ENCODE assay signal across 2 cellular contexts in the genomic region with DNA sequence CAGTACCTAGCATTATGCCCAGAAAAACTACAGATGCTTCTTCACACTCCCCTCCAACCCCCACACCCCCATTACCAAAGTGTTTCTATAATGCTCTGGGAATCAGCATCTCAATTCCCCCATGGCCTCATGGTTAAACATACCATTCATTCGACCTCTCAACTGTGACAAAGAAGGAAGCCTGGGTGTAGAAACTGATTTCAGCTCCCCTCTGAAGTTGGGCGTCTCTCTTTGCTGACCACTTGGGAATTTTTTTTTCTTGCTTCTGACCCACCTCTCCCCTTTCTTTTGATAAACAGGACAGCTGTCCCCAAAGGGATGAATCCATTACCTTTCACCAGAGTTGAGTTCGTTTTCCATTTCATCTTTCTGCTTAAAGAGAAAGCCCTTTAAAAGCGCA.
TF ChIP-seq lines count a peak whose summit lies in the region.

No MANE protein-coding gene starts in this region.

TF ChIP-seq in SK-N-SH, 30 proteins besides CTCF, POLR2A, EP300 and RAD21 (continued from another document):
- TF ChIP-seq, protein P1, sequence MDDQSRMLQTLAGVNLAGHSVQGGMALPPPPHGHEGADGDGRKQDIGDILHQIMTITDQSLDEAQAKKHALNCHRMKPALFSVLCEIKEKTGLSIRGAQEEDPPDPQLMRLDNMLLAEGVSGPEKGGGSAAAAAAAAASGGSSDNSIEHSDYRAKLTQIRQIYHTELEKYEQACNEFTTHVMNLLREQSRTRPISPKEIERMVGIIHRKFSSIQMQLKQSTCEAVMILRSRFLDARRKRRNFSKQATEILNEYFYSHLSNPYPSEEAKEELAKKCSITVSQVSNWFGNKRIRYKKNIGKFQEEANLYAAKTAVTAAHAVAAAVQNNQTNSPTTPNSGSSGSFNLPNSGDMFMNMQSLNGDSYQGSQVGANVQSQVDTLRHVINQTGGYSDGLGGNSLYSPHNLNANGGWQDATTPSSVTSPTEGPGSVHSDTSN (IDR thresholded peaks at IDR 0.05), result no peak
- no peak for TF ChIP-seq JUND (IDR thresholded peaks at IDR 0.05)
- TF ChIP-seq POLR2AphosphoS5 (IDR thresholded peaks at IDR 0.05; ENCODE audit: low read depth, low read length), result no peak
- no peak for TF ChIP-seq RFX5 (IDR thresholded peaks at IDR 0.05; ENCODE audit: low read length)
- TF ChIP-seq, protein P2, sequence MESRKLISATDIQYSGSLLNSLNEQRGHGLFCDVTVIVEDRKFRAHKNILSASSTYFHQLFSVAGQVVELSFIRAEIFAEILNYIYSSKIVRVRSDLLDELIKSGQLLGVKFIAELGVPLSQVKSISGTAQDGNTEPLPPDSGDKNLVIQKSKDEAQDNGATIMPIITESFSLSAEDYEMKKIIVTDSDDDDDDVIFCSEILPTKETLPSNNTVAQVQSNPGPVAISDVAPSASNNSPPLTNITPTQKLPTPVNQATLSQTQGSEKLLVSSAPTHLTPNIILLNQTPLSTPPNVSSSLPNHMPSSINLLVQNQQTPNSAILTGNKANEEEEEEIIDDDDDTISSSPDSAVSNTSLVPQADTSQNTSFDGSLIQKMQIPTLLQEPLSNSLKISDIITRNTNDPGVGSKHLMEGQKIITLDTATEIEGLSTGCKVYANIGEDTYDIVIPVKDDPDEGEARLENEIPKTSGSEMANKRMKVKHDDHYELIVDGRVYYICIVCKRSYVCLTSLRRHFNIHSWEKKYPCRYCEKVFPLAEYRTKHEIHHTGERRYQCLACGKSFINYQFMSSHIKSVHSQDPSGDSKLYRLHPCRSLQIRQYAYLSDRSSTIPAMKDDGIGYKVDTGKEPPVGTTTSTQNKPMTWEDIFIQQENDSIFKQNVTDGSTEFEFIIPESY (IDR thresholded peaks at IDR 0.05; ENCODE audit: borderline replicate concordance, low read depth), result no peak
- no peak for TF ChIP-seq RXRA (IDR thresholded peaks at IDR 0.05; ENCODE audit: borderline replicate concordance, low read depth)
- TF ChIP-seq YY1 (IDR thresholded peaks at IDR 0.05; ENCODE audit: low read depth), result no peak
- no peak for TF ChIP-seq FOXM1 (IDR thresholded peaks at IDR 0.05; ENCODE audit: low read depth)
- TF ChIP-seq, protein P3, sequence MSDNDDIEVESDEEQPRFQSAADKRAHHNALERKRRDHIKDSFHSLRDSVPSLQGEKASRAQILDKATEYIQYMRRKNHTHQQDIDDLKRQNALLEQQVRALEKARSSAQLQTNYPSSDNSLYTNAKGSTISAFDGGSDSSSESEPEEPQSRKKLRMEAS (IDR thresholded peaks at IDR 0.05; ENCODE audit: low read depth), result no peak
- TF ChIP-seq CHD2 (IDR thresholded peaks at IDR 0.05; ENCODE audit: low read length, partially characterized antibody), result no peak
- TF ChIP-seq GABPA (IDR thresholded peaks at IDR 0.05; ENCODE audit: low read depth), result no peak
- TF ChIP-seq NRF1 (IDR thresholded peaks at IDR 0.05; ENCODE audit: low read depth, low read length), result no peak
- TF ChIP-seq FOXJ3 (CRISPR knock-in tag; IDR thresholded peaks at IDR 0.05), result no peak
- TF ChIP-seq ELF1 (IDR thresholded peaks at IDR 0.05), result no peak
TF ChIP-seq in SK-N-SH: peak in this region for 0.

TF ChIP-seq in SK-N-SH treated with all-trans-retinoic acid at 6 μM for 48 hours, 23 proteins besides CTCF, POLR2A, EP300 and RAD21 (continued from another document):
- TF ChIP-seq, protein P4, sequence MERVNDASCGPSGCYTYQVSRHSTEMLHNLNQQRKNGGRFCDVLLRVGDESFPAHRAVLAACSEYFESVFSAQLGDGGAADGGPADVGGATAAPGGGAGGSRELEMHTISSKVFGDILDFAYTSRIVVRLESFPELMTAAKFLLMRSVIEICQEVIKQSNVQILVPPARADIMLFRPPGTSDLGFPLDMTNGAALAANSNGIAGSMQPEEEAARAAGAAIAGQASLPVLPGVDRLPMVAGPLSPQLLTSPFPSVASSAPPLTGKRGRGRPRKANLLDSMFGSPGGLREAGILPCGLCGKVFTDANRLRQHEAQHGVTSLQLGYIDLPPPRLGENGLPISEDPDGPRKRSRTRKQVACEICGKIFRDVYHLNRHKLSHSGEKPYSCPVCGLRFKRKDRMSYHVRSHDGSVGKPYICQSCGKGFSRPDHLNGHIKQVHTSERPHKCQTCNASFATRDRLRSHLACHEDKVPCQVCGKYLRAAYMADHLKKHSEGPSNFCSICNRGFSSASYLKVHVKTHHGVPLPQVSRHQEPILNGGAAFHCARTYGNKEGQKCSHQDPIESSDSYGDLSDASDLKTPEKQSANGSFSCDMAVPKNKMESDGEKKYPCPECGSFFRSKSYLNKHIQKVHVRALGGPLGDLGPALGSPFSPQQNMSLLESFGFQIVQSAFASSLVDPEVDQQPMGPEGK (CRISPR knock-in tag; IDR thresholded peaks at IDR 0.05; ENCODE audit: borderline replicate concordance), result no peak
- TF ChIP-seq ZNF565 (CRISPR knock-in tag; conservative IDR thresholded peaks at IDR 0.05; ENCODE audit: low read depth) (no peak), ZFP30 (CRISPR knock-in tag; IDR thresholded peaks at IDR 0.05) (no peak), SNAI2 (CRISPR knock-in tag; IDR thresholded peaks at IDR 0.05) (no peak), ZC3H10 (CRISPR knock-in tag; IDR thresholded peaks at IDR 0.05) (no peak), GLIS3 (CRISPR knock-in tag; IDR thresholded peaks at IDR 0.05) (no peak)
- TF ChIP-seq, protein P5, sequence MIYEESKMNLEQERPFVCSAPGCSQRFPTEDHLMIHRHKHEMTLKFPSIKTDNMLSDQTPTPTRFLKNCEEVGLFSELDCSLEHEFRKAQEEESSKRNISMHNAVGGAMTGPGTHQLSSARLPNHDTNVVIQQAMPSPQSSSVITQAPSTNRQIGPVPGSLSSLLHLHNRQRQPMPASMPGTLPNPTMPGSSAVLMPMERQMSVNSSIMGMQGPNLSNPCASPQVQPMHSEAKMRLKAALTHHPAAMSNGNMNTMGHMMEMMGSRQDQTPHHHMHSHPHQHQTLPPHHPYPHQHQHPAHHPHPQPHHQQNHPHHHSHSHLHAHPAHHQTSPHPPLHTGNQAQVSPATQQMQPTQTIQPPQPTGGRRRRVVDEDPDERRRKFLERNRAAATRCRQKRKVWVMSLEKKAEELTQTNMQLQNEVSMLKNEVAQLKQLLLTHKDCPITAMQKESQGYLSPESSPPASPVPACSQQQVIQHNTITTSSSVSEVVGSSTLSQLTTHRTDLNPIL (CRISPR knock-in tag; IDR thresholded peaks at IDR 0.05; ENCODE audit: low read depth), result no peak
